Comparison of ENCODE assay signal across 19 cellular contexts in genomic region chr16:66069576-66069975, GRCh38.
"Had no signal": no experiment of that assay in that cellular context is flagged by ENCODE, and none has a peak within 500 bp of the region (broad histone marks: within the 10 kb centered on the region; RNA-seq: fewer than 3 reads in every experiment).

No MANE protein-coding gene starts in this region.

- ATAC-seq: activated naive CD4-positive, alpha-beta T cell treated with anti-CD3 and anti-CD28 coated beads, Interleukin-2, amount 50 U/mL, for 72 hours; natural killer cell; stimulated activated memory B cell treated with anti-CD40 and anti-IgM and Interleukin-4, amounts not matched to agents 10 μg/mL and 1 μg/mL and 100 μg/mL, for 72 hours had no signal

- H3K4me3 ChIP-seq: esophagus squamous epithelium, hepatocyte, prostate gland, smooth muscle cell, thoracic aorta had no signal

- H3K27me3 ChIP-seq: esophagus squamous epithelium, hepatocyte had no signal

- H3K36me3 ChIP-seq: esophagus squamous epithelium, prostate gland, thoracic aorta had no signal

- H3K4me1 ChIP-seq: prostate gland had no signal

- H3K4me3 Mint-ChIP-seq: activated T-helper 1 cell treated with anti-CD3 and anti-CD28 coated beads, Interleukin-12 subunit alpha, Interleukin-12 subunit beta, Interleukin-2, Interleukin-4 antibody, amounts not matched to agents 30 ng/mL and 10 ng/mL and 1 ng/mL, durations not matched to agents 14 hours and 24 hours and 36 hours; natural killer cell; stimulated activated memory B cell treated with anti-CD40 and anti-IgM and Interleukin-4, amounts not matched to agents 10 μg/mL and 1 μg/mL and 100 μg/mL, for 72 hours; T-helper 2 cell treated with Interferon-gamma antibody and Interleukin-4, amounts not matched to agents 5 μg/mL and 100 μg/mL, for 36 hours had no signal

- H2AFZ ChIP-seq: hepatocyte had no signal

- H3K4me2 ChIP-seq: hepatocyte, smooth muscle cell had no signal

- H3K9me3 ChIP-seq: esophagus squamous epithelium, prostate gland, thoracic aorta had no signal

- H3K79me2 ChIP-seq: hepatocyte had no signal

- H3K4me1 Mint-ChIP-seq: natural killer cell; stimulated activated memory B cell treated with anti-CD40 and anti-IgM and Interleukin-4, amounts not matched to agents 10 μg/mL and 1 μg/mL and 100 μg/mL, for 72 hours had no signal

- H3K9me3 Mint-ChIP-seq: activated naive CD4-positive, alpha-beta T cell treated with anti-CD3 and anti-CD28 coated beads, Interleukin-2, amount 50 U/mL, for 72 hours; activated T-helper 1 cell treated with anti-CD3 and anti-CD28 coated beads, Interleukin-12 subunit alpha, Interleukin-12 subunit beta, Interleukin-2, Interleukin-4 antibody, amounts not matched to agents 30 ng/mL and 10 ng/mL and 1 ng/mL, durations not matched to agents 14 hours and 24 hours and 36 hours; natural killer cell; stimulated activated memory B cell treated with anti-CD40 and anti-IgM and Interleukin-4, amounts not matched to agents 10 μg/mL and 1 μg/mL and 100 μg/mL, for 72 hours; T-helper 2 cell treated with Interferon-gamma antibody and Interleukin-4, amounts not matched to agents 5 μg/mL and 100 μg/mL, for 36 hours had no signal

- DNase-seq: activated CD4-positive, alpha-beta T cell treated with anti-CD3 and anti-CD28 coated beads, Interleukin-2, amount 50 U/mL, for 48 hours; activated gamma-delta T cell treated with Interleukin-2 at 50 U/mL for 16 hours; dermis blood vessel endothelial cell; effector memory CD4-positive, alpha-beta T cell; esophagus squamous epithelium; foreskin fibroblast; mesenchymal stem cell; natural killer cell; occipital lobe; right cardiac atrium; stimulated activated CD4-positive, alpha-beta T cell treated with anti-CD3 and anti-CD28 coated beads, Interleukin-4, amount 100 ng/mL, for 4 hours had no signal

- H3K27ac Mint-ChIP-seq: activated naive CD4-positive, alpha-beta T cell treated with anti-CD3 and anti-CD28 coated beads, Interleukin-2, amount 50 U/mL, for 72 hours; activated T-helper 1 cell treated with anti-CD3 and anti-CD28 coated beads, Interleukin-12 subunit alpha, Interleukin-12 subunit beta, Interleukin-2, Interleukin-4 antibody, amounts not matched to agents 30 ng/mL and 10 ng/mL and 1 ng/mL, durations not matched to agents 14 hours and 24 hours and 36 hours; natural killer cell; stimulated activated memory B cell treated with anti-CD40 and anti-IgM and Interleukin-4, amounts not matched to agents 10 μg/mL and 1 μg/mL and 100 μg/mL, for 72 hours; T-helper 2 cell treated with Interferon-gamma antibody and Interleukin-4, amounts not matched to agents 5 μg/mL and 100 μg/mL, for 36 hours had no signal

- H3K27ac ChIP-seq: esophagus squamous epithelium, prostate gland, thoracic aorta had no signal

- H3K36me3 Mint-ChIP-seq: activated naive CD4-positive, alpha-beta T cell treated with anti-CD3 and anti-CD28 coated beads, Interleukin-2, amount 50 U/mL, for 72 hours; natural killer cell; stimulated activated memory B cell treated with anti-CD40 and anti-IgM and Interleukin-4, amounts not matched to agents 10 μg/mL and 1 μg/mL and 100 μg/mL, for 72 hours had no signal
